ENCODE assay signal across 19 cellular contexts in genomic region chr12:132476038-132476414, GRCh38. TPM values are rescaled to one million over a fixed set of nuclear protein-coding genes. Genes with fewer than 3 reads are reported as not detected.
DNase-seq lines count a peak whose midpoint lies in the region; ATAC-seq, FAIRE-seq and TF ChIP-seq lines count a peak whose summit lies in the region.
"Had no signal": no experiment of that assay in that cellular context is flagged by ENCODE, and none has a peak within 500 bp of the region (broad histone marks: within the 10 kb centered on the region; RNA-seq: fewer than 3 reads in every experiment).

No MANE protein-coding gene starts in this region.

- H3K4me2 ChIP-seq in astrocyte (ENCODE audit: low read length), result no peak overlapping the region
- no peak overlapping the region for H3K4me2 ChIP-seq in neuronal stem cell (ENCODE audit: insufficient read depth, low read length, poor library complexity, severe bottlenecking)

- DNase-seq in activated CD4-positive, alpha-beta T cell treated with anti-CD3 and anti-CD28 coated beads, Interleukin-2, amount 10 ng/mL, durations not matched to agents 24 days and 14 days, result no peak
- DNase-seq in activated CD4-positive, alpha-beta T cell treated with anti-CD3 and anti-CD28 coated beads for 4 hours, result no peak
- no peak for DNase-seq in Calu3
- no peak for DNase-seq in astrocyte (ENCODE audit: low read depth)
- DNase-seq in neuronal stem cell (ENCODE audit: low spot score), result no peak
- no peak for DNase-seq in SIG-M5 (lab: John Stamatoyannopoulos, UW)
- DNase-seq in midbrain (lab: John Stamatoyannopoulos, UW), result no peak
- DNase-seq: EL; foreskin fibroblast; NCI-H526 treated with DMSO at 0.1 percent for 48 hours; PC-3; stimulated activated CD4-positive, alpha-beta T cell treated with anti-CD3 and anti-CD28 coated beads, Interleukin-4, amount 100 ng/mL, for 4 hours; transverse colon had no signal

- H3K14ac ChIP-seq in neuronal stem cell (ENCODE audit: low read length), result peak overlapping the region; percentile 71

- no peak overlapping the region for H3K27ac ChIP-seq in astrocyte (ENCODE audit: low read depth, low read length)
- no peak overlapping the region for H3K27ac ChIP-seq in neuronal stem cell (replicated peaks; ENCODE audit: low read length)
- H3K27ac ChIP-seq: parathyroid adenoma, transverse colon had no signal

- H2AFZ ChIP-seq in astrocyte (ENCODE audit: low read depth, low read length), result no peak overlapping the region
- H2AFZ ChIP-seq in neuronal stem cell (ENCODE audit: low read length), result no peak overlapping the region
- H2AFZ ChIP-seq: parathyroid adenoma had no signal

- no peaks in the 10 kb centered on the region for H3K36me3 Mint-ChIP-seq in activated CD4-positive, alpha-beta T cell treated with anti-CD3 and anti-CD28 coated beads, Interleukin-2, amount 10 ng/mL, durations not matched to agents 24 days and 14 days (ENCODE audit: low read depth)
- H3K36me3 Mint-ChIP-seq in Calu3 (ENCODE audit: insufficient read depth, unreplicated experiment), result peaks cover 33% of the 10 kb centered on the region
- H3K36me3 Mint-ChIP-seq in astrocyte (ENCODE audit: low read depth, unreplicated experiment), result no peaks in the 10 kb centered on the region

- H4K20me1 ChIP-seq in astrocyte (ENCODE audit: insufficient read depth, low read length), result no peaks in the 10 kb centered on the region

- TF ChIP-seq CTCF in Calu3 (IDR thresholded peaks at IDR 0.05; ENCODE audit: unreplicated experiment) (no peak), astrocyte (IDR thresholded peaks at IDR 0.05; ENCODE audit: insufficient read depth, low read depth, low read length) (no peak)

- peaks cover 4% of the 10 kb centered on the region for H3K27me3 Mint-ChIP-seq in activated CD4-positive, alpha-beta T cell treated with anti-CD3 and anti-CD28 coated beads, Interleukin-2, amount 10 ng/mL, durations not matched to agents 24 days and 14 days
- H3K27me3 Mint-ChIP-seq in Calu3 (ENCODE audit: unreplicated experiment), result peaks cover 71% of the 10 kb centered on the region
- peaks cover 15% of the 10 kb centered on the region for H3K27me3 Mint-ChIP-seq in astrocyte (ENCODE audit: low read depth, unreplicated experiment)

- no peak overlapping the region for H2BK120ac ChIP-seq in neuronal stem cell (ENCODE audit: low read depth, low read length)

- WGBS in neuronal stem cell (ENCODE audit: extremely low coverage in 2 of 2, insufficient read length in 2 of 2, insufficient replicate concordance in 1 of 2), 2 donors, result no CpG with 5 or more reads among the region's 26 CpGs

- intact Hi-C loops in activated CD4-positive, alpha-beta T cell treated with anti-CD3 and anti-CD28 coated beads, Interleukin-2, amount 10 ng/mL, durations not matched to agents 24 days and 14 days (cut with micrococcal nuclease), result no loop called here
- intact Hi-C loops in Calu3 (cut with micrococcal nuclease; ENCODE audit: unreplicated experiment), result no loop called here

- no peak overlapping the region for H2BK12ac ChIP-seq in neuronal stem cell (ENCODE audit: low read length)

- peak overlapping the region; percentile 80 for H3K18ac ChIP-seq in neuronal stem cell (ENCODE audit: low read length)

- H3K4me3 Mint-ChIP-seq in activated CD4-positive, alpha-beta T cell treated with anti-CD3 and anti-CD28 coated beads, Interleukin-2, amount 10 ng/mL, durations not matched to agents 24 days and 14 days, result no peak overlapping the region
- H3K4me3 Mint-ChIP-seq in Calu3 (ENCODE audit: low read depth, unreplicated experiment), result peak overlapping the region; percentile 27
- peak overlapping the region; percentile 65 for H3K4me3 Mint-ChIP-seq in astrocyte (ENCODE audit: unreplicated experiment)

- no peak for FAIRE-seq in astrocyte (lab: Jason Lieb, UNC)
- FAIRE-seq: A549, endometrium, TTC549 had no signal

- H2BK5ac ChIP-seq in neuronal stem cell (ENCODE audit: low read length), result peak overlapping the region; percentile 87

- peak overlapping the region; percentile 97 for H3K23ac ChIP-seq in neuronal stem cell (ENCODE audit: low read depth, low read length, poor library complexity)

- peaks cover 28% of the 10 kb centered on the region for H3K4me1 Mint-ChIP-seq in activated CD4-positive, alpha-beta T cell treated with anti-CD3 and anti-CD28 coated beads, Interleukin-2, amount 10 ng/mL, durations not matched to agents 24 days and 14 days
- H3K4me1 Mint-ChIP-seq in Calu3 (ENCODE audit: low read depth, unreplicated experiment) (peaks cover 20% of the 10 kb centered on the region), astrocyte (ENCODE audit: low read depth, unreplicated experiment) (no peaks in the 10 kb centered on the region)

- H2BK15ac ChIP-seq in neuronal stem cell (ENCODE audit: low read length), result peak overlapping the region; percentile 58

- no TSS peak for BruUV-seq in Calu3 (replicated peaks; lab: Mats Ljungman, UMichigan)

- no peaks in the 10 kb centered on the region for H3K79me1 ChIP-seq in neuronal stem cell (ENCODE audit: low read depth, low read length)

- H3K36me3 ChIP-seq in astrocyte (ENCODE audit: insufficient read depth, low read length) (no peaks in the 10 kb centered on the region), neuronal stem cell (replicated peaks in 1 of 2; ENCODE audit: control insufficient read depth in 2 of 2, insufficient read depth in 2 of 2, low read length in 2 of 2) (no peaks in the 10 kb centered on the region)
- H3K36me3 ChIP-seq: transverse colon had no signal

- H3K27me3 ChIP-seq in astrocyte (ENCODE audit: insufficient read depth, low read length) (peaks cover 7% of the 10 kb centered on the region), neuronal stem cell (ENCODE audit: control insufficient read depth in 3 of 3, insufficient read depth in 3 of 3, low read depth in 1 of 3, low read length in 3 of 3) (peaks cover 0 to 23% (median 0%) of the 10 kb centered on the region in 3 experiments)
- H3K27me3 ChIP-seq: transverse colon had no signal

- H3K4ac ChIP-seq in neuronal stem cell (ENCODE audit: low read length), result no peak overlapping the region

- no peaks in the 10 kb centered on the region for H3K79me2 ChIP-seq in astrocyte (ENCODE audit: insufficient read depth, low read length)
- H3K79me2 ChIP-seq: parathyroid adenoma had no signal

- no peak overlapping the region for H4K91ac ChIP-seq in neuronal stem cell (ENCODE audit: low read depth, low read length, poor library complexity)

- no peak overlapping the region for H4K8ac ChIP-seq in neuronal stem cell (ENCODE audit: low read depth, low read length)

- H3K4me3 ChIP-seq in astrocyte (ENCODE audit: insufficient read depth, low read depth, low read length) (no peak overlapping the region), neuronal stem cell (ENCODE audit: low read length in 2 of 2) (no peak overlapping the region)
- H3K4me3 ChIP-seq: skin epidermis, transverse colon had no signal

- no peaks in the 10 kb centered on the region for H3K9me3 Mint-ChIP-seq in activated CD4-positive, alpha-beta T cell treated with anti-CD3 and anti-CD28 coated beads, Interleukin-2, amount 10 ng/mL, durations not matched to agents 24 days and 14 days
- H3K9me3 Mint-ChIP-seq in Calu3 (ENCODE audit: low read depth, unreplicated experiment) (peaks cover 3% of the 10 kb centered on the region), astrocyte (ENCODE audit: unreplicated experiment) (peaks cover 6% of the 10 kb centered on the region)

- ATAC-seq in HG03378 (IDR thresholded peaks at IDR 0.05; ENCODE audit: unreplicated experiment), result no peak
- ATAC-seq: A549, PC-3 had no signal

- H3K9ac ChIP-seq in astrocyte (ENCODE audit: low read length) (no peak overlapping the region), neuronal stem cell (ENCODE audit: low read depth, low read length, poor library complexity) (no peak overlapping the region)
- H3K9ac ChIP-seq: parathyroid adenoma had no signal

- H3K9me3 ChIP-seq in astrocyte (ENCODE audit: insufficient read depth, low read depth, low read length) (no peaks in the 10 kb centered on the region), neuronal stem cell (replicated peaks in 1 of 2; ENCODE audit: control insufficient read depth in 2 of 2, insufficient read depth in 1 of 2, low read depth in 1 of 2, low read length in 2 of 2) (peaks cover 9 to 10% of the 10 kb centered on the region in 2 donors)
- H3K9me3 ChIP-seq: A549, transverse colon had no signal

- peak overlapping the region; percentile 56 for H3K27ac Mint-ChIP-seq in activated CD4-positive, alpha-beta T cell treated with anti-CD3 and anti-CD28 coated beads, Interleukin-2, amount 10 ng/mL, durations not matched to agents 24 days and 14 days
- peak overlapping the region; percentile 82 for H3K27ac Mint-ChIP-seq in Calu3 (ENCODE audit: unreplicated experiment)
- H3K27ac Mint-ChIP-seq in astrocyte (ENCODE audit: unreplicated experiment), result no peak overlapping the region

- peak overlapping the region; percentile 52 for H2AK5ac ChIP-seq in neuronal stem cell (ENCODE audit: low read depth, low read length)

- CTCF ChIA-PET in Calu3 (lab: Charles Lee), result no interaction called here

- no peaks in the 10 kb centered on the region for H3K4me1 ChIP-seq in astrocyte (ENCODE audit: insufficient read depth, low read length)
- H3K4me1 ChIP-seq in neuronal stem cell (ENCODE audit: control insufficient read depth in 2 of 2, insufficient read depth in 1 of 2, low read depth in 1 of 2, low read length in 2 of 2), result no peaks in the 10 kb centered on the region
- H3K4me1 ChIP-seq: parathyroid adenoma, transverse colon had no signal

RNA-seq across cellular contexts. Expression of gene FBRSL1, which starts 13.9 kb away (rescaled TPM):
- 91.3 and 96.1 TPM in 2 replicates for total RNA-seq in activated CD4-positive, alpha-beta T cell treated with anti-CD3 and anti-CD28 coated beads, Interleukin-2, amount 10 ng/mL, durations not matched to agents 24 days and 14 days
- total RNA-seq in Calu3 (2022), result 118 and 119 TPM in 2 replicates
- 36.6 and 43.8 TPM in 2 replicates for total RNA-seq in astrocyte
- polyA plus RNA-seq in neuronal stem cell (2013, experiment 1 of 2), result 61.7 TPM
- 70.1 TPM for polyA plus RNA-seq in neuronal stem cell (2013, experiment 2 of 2)
